16 cellular contexts compared by ENCODE assay signal in the genomic region with DNA sequence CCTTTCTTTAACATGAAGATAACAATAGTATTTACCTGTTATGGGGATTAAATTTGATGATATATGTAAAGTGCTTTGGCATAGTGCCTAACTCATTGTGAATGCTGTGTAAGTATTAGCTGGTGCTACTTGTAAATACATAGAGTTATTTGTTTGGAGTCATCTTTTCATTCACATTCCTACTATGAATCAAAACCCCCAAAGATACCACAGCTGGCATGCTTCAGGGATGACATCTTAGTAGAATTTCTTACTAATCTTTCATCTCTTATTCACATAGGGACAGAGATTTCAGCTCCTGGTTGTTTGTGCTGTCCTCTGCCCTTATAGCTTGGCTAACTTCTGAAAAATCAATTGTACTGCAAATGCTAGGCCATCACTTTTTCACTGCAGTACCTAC.
DNase-seq lines count a peak whose midpoint lies in the region; ATAC-seq, FAIRE-seq and TF ChIP-seq lines count a peak whose summit lies in the region.
"Had no signal": no experiment of that assay in that cellular context is flagged by ENCODE, and none has a peak within 500 bp of the region (broad histone marks: within the 10 kb centered on the region; RNA-seq: fewer than 3 reads in every experiment).

No MANE protein-coding gene starts in this region.

- peak; percentile 38 for DNase-seq in astrocyte of the hippocampus (ENCODE audit: low read depth, low spot score)
- peak; percentile 31 for DNase-seq in epithelial cell of prostate (ENCODE audit: low read depth, low spot score)
- DNase-seq in urothelium cell line (ENCODE audit: low spot score) = no peak
- no peak for DNase-seq in amygdala (lab: John Stamatoyannopoulos, UW)
- DNase-seq in GM12892 (ENCODE audit: insufficient read length) = no peak
- DNase-seq: CD8-positive, alpha-beta memory T cell; DND-41; GDM1; GM23248; HFFc6; NCI-H146; NCI-H2107; NCI-H345; NK-92 treated with Interleukin-12 subunit alpha and Interleukin-12 subunit beta, amount 100 ng/mL, for 24 hours had no signal

- FAIRE-seq in urothelium cell line (lab: Jason Lieb, UNC) (peak; percentile 95), GM12892 (lab: Jason Lieb, UNC) (no peak)

- TF ChIP-seq POLR2A in GM12892 (IDR thresholded peaks at IDR 0.05; ENCODE audit: low read depth, low read length) = no peak

- ATAC-seq in activated CD4-positive, CD25-positive, alpha-beta regulatory T cell treated with anti-CD3 and anti-CD28 coated beads, Interleukin-2, amount 50 U/mL, for 24 hours = no peak

- no peak for TF ChIP-seq CTCF in nephron (IDR thresholded peaks at IDR 0.05; ENCODE audit: unreplicated experiment in 3 of 3)

- no peaks in the 10 kb centered on the region for H3K9me3 Mint-ChIP-seq in nephron

- H3K27ac ChIP-seq in epithelial cell of prostate = peak overlapping the region; percentile 53
- H3K27ac ChIP-seq: GM23248 had no signal

- H3K27me3 Mint-ChIP-seq in nephron (ENCODE audit: low read depth) = peaks cover 3% of the 10 kb centered on the region
- H3K27me3 Mint-ChIP-seq: CD8-positive, alpha-beta memory T cell had no signal

- H3K27ac Mint-ChIP-seq in nephron = peak overlapping the region; percentile 62 to 79 (median 78)
- H3K27ac Mint-ChIP-seq: CD8-positive, alpha-beta memory T cell; HFFc6 had no signal

- H3K4me3 Mint-ChIP-seq in nephron = no peak overlapping the region
- H3K4me3 Mint-ChIP-seq: CD8-positive, alpha-beta memory T cell; HFFc6 had no signal

- H3K4me1 Mint-ChIP-seq in nephron = peaks cover 17% of the 10 kb centered on the region
- H3K4me1 Mint-ChIP-seq: CD8-positive, alpha-beta memory T cell had no signal

- H3K36me3 Mint-ChIP-seq in nephron (ENCODE audit: low read depth) = no peaks in the 10 kb centered on the region
- H3K36me3 Mint-ChIP-seq: CD8-positive, alpha-beta memory T cell had no signal

Comparison
In these comparisons a context has a peak if more than half of its experiments do, and no peak if none do; other contexts are left out.
1. DNase-seq: peak in astrocyte of the hippocampus (single experiment) and epithelial cell of prostate (single experiment); none in urothelium cell line (single experiment), amygdala (0 of 56) and GM12892 (single experiment).